Comparison of ENCODE assay signal across 1 cellular context in the genomic region with DNA sequence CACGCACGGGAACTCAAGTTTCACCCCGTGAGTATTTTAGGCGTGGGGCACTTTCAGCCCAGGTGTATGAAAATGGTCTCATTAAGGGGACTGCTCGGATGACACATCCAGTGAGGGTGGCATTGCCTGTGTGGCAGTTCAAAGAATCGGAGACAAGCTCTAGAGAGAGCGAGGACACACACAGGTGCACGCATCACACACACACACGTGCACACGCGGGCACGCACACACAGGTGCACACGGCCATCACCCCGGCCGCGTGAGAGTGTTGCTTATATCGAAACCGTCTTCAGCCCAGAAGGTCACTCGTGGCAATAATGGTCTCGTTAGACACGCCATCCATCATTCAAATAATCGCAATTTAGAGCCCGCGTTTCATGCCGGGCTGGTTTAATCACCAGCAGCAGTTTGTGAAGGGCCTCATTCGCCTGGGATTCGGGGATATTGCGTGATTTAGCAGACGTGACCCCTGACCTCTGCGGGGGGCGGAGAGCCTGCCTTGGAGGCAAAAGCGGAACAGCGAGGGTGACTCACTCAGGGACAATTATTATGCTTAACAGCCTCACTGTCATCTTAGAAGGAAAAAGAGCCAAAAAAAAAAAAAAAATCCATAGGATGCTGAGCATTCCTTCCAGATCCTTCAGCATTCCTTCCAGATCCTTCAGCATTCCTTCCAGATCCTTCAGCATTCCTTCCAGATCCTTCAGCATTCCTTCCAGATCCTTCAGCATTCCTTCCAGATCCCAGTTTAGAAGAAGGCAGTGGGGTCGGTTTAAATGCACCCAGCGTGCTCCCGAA.
TF ChIP-seq lines count a peak whose summit lies in the region.

No MANE protein-coding gene starts in this region.

TF ChIP-seq in GM23338, 12 proteins besides CTCF, POLR2A, EP300 and RAD21 (continued from another document):
- TF ChIP-seq, protein P1, sequence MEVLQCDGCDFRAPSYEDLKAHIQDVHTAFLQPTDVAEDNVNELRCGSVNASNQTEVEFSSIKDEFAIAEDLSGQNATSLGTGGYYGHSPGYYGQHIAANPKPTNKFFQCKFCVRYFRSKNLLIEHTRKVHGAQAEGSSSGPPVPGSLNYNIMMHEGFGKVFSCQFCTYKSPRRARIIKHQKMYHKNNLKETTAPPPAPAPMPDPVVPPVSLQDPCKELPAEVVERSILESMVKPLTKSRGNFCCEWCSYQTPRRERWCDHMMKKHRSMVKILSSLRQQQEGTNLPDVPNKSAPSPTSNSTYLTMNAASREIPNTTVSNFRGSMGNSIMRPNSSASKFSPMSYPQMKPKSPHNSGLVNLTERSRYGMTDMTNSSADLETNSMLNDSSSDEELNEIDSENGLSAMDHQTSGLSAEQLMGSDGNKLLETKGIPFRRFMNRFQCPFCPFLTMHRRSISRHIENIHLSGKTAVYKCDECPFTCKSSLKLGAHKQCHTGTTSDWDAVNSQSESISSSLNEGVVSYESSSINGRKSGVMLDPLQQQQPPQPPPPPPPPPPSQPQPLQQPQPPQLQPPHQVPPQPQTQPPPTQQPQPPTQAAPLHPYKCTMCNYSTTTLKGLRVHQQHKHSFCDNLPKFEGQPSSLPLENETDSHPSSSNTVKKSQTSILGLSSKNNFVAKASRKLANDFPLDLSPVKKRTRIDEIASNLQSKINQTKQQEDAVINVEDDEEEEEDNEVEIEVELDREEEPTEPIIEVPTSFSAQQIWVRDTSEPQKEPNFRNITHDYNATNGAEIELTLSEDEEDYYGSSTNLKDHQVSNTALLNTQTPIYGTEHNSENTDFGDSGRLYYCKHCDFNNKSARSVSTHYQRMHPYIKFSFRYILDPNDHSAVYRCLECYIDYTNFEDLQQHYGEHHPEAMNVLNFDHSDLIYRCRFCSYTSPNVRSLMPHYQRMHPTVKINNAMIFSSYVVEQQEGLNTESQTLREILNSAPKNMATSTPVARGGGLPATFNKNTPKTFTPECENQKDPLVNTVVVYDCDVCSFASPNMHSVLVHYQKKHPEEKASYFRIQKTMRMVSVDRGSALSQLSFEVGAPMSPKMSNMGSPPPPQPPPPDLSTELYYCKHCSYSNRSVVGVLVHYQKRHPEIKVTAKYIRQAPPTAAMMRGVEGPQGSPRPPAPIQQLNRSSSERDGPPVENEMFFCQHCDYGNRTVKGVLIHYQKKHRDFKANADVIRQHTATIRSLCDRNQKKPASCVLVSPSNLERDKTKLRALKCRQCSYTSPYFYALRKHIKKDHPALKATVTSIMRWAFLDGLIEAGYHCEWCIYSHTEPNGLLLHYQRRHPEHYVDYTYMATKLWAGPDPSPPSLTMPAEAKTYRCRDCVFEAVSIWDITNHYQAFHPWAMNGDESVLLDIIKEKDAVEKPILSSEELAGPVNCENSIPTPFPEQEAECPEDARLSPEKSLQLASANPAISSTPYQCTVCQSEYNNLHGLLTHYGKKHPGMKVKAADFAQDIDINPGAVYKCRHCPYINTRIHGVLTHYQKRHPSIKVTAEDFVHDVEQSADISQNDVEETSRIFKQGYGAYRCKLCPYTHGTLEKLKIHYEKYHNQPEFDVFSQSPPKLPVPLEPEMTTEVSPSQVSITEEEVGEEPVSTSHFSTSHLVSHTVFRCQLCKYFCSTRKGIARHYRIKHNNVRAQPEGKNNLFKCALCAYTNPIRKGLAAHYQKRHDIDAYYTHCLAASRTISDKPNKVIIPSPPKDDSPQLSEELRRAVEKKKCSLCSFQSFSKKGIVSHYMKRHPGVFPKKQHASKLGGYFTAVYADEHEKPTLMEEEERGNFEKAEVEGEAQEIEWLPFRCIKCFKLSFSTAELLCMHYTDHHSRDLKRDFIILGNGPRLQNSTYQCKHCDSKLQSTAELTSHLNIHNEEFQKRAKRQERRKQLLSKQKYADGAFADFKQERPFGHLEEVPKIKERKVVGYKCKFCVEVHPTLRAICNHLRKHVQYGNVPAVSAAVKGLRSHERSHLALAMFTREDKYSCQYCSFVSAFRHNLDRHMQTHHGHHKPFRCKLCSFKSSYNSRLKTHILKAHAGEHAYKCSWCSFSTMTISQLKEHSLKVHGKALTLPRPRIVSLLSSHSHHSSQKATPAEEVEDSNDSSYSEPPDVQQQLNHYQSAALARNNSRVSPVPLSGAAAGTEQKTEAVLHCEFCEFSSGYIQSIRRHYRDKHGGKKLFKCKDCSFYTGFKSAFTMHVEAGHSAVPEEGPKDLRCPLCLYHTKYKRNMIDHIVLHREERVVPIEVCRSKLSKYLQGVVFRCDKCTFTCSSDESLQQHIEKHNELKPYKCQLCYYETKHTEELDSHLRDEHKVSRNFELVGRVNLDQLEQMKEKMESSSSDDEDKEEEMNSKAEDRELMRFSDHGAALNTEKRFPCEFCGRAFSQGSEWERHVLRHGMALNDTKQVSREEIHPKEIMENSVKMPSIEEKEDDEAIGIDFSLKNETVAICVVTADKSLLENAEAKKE (CRISPR knock-in tag; IDR thresholded peaks at IDR 0.05) = no peak
- no peak for TF ChIP-seq EZH2 (IDR thresholded peaks at IDR 0.05; ENCODE audit: low read depth, unreplicated experiment)
